In the genomic region with DNA sequence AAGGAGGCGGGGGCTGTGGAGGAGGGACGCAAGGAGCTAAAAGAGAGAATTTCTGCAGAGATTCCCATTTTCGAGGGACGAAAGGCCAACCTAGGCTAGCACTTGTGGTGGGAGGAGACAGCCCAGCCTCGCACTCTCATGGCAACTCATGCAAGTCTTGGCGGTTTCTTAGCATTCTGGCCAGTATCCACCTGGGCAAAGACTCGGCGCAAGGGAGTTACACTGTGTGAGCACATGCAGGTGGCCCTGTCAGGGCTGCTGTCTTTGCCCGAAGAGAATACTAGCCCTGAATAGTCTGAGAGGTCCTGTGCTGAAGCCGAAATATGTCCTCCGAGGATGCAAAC, we compare ENCODE assay signal across 1 cellular context.
TF ChIP-seq lines count a peak whose summit lies in the region.

No MANE protein-coding gene starts in this region.

TF ChIP-seq in K562, 482 proteins besides CTCF, POLR2A, EP300 and RAD21:
- TF ChIP-seq ZNF12 (CRISPR knock-in tag; IDR thresholded peaks at IDR 0.05) (no peak), NR2C2 (CRISPR knock-in tag; IDR thresholded peaks at IDR 0.05) (no peak), NR2C2 (tag; IDR thresholded peaks at IDR 0.05) (no peak), EGR1 (conservative IDR thresholded peaks at IDR 0.05) (0 out of 2 replicates have a peak, but pooled peaks have one; percentile 37), ZNF431 (CRISPR knock-in tag; IDR thresholded peaks at IDR 0.05) (no peak)
- TF ChIP-seq, protein P1, sequence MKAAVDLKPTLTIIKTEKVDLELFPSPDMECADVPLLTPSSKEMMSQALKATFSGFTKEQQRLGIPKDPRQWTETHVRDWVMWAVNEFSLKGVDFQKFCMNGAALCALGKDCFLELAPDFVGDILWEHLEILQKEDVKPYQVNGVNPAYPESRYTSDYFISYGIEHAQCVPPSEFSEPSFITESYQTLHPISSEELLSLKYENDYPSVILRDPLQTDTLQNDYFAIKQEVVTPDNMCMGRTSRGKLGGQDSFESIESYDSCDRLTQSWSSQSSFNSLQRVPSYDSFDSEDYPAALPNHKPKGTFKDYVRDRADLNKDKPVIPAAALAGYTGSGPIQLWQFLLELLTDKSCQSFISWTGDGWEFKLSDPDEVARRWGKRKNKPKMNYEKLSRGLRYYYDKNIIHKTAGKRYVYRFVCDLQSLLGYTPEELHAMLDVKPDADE (conservative IDR thresholded peaks at IDR 0.05; ENCODE audit: control insufficient read depth, low read depth, low read length): no peak
